In the genomic region with DNA sequence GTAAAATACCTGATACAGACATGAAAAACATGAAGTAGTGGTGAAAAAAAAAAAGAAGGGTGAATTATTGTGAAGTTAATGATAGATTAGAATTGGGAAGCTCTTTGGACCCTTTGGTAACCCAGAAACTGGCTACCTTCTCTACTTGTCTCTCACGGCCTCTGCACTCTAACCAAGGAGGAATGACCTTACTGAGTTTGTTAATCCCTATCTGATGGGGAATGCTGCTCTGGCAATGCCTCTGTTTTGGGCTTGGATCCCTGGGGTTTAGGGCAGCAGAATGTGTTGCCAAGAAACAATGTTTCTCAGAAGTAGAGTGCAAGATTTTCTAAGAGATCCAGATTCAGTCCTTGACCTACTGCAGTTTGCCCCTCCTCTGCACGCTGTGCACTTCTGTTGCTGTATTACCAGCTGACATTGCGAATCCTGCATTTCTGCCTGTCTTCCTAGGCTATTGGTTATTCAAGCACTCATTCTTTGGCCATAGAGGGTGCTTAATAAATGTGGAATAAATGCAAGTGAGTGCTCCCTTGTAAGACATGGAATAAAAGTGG, we compare ENCODE assay signal across 1 cellular context.
A peak's percentile ranks its signal among the peaks of the same experiment; 100 is the strongest.
TF ChIP-seq lines count a peak whose summit lies in the region.

No MANE protein-coding gene starts in this region.

TF ChIP-seq in HepG2, 621 proteins besides CTCF, POLR2A, EP300 and RAD21:
- no peak for TF ChIP-seq ZBTB21 (CRISPR knock-in tag; IDR thresholded peaks at IDR 0.05)
- TF ChIP-seq MAFF (IDR thresholded peaks at IDR 0.05; ENCODE audit: low read depth, low read length) = no peak
- no peak for TF ChIP-seq TAF1 (CRISPR knock-in tag; IDR thresholded peaks at IDR 0.05)
- no peak for TF ChIP-seq NRL (CRISPR knock-in tag; IDR thresholded peaks at IDR 0.05; ENCODE audit: borderline replicate concordance)
- TF ChIP-seq, protein P1, sequence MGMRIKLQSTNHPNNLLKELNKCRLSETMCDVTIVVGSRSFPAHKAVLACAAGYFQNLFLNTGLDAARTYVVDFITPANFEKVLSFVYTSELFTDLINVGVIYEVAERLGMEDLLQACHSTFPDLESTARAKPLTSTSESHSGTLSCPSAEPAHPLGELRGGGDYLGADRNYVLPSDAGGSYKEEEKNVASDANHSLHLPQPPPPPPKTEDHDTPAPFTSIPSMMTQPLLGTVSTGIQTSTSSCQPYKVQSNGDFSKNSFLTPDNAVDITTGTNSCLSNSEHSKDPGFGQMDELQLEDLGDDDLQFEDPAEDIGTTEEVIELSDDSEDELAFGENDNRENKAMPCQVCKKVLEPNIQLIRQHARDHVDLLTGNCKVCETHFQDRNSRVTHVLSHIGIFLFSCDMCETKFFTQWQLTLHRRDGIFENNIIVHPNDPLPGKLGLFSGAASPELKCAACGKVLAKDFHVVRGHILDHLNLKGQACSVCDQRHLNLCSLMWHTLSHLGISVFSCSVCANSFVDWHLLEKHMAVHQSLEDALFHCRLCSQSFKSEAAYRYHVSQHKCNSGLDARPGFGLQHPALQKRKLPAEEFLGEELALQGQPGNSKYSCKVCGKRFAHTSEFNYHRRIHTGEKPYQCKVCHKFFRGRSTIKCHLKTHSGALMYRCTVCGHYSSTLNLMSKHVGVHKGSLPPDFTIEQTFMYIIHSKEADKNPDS (CRISPR knock-in tag; IDR thresholded peaks at IDR 0.05) = no peak
- no peak for TF ChIP-seq CREM (IDR thresholded peaks at IDR 0.05)
- no peak for TF ChIP-seq CREM (CRISPR knock-in tag; IDR thresholded peaks at IDR 0.05)
- no peak for TF ChIP-seq HNF4G (IDR thresholded peaks at IDR 0.05; ENCODE audit: borderline replicate concordance, low read depth, low read length)
- TF ChIP-seq HNF4G (CRISPR knock-in tag; IDR thresholded peaks at IDR 0.05; ENCODE audit: borderline replicate concordance, low read depth) = no peak
- TF ChIP-seq HNF4A (CRISPR knock-in tag; IDR thresholded peaks at IDR 0.05) = 0 out of 2 replicates have a peak, but pooled peaks have one; percentile 13
- no peak for TF ChIP-seq ZNF317 (CRISPR knock-in tag; IDR thresholded peaks at IDR 0.05)
- no peak for TF ChIP-seq MYNN (CRISPR knock-in tag; IDR thresholded peaks at IDR 0.05; ENCODE audit: low read depth)
- TF ChIP-seq MAFK (conservative IDR thresholded peaks at IDR 0.05 in 1 of 2, IDR thresholded peaks at IDR 0.05 in 1 of 2; ENCODE audit: low read length in 2 of 2) = peak; percentile 28 to 45; a peak in 3 of 4 replicates
- TF ChIP-seq, protein P2, sequence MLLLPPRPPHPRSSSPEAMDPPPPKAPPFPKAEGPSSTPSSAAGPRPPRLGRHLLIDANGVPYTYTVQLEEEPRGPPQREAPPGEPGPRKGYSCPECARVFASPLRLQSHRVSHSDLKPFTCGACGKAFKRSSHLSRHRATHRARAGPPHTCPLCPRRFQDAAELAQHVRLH (CRISPR knock-in tag; IDR thresholded peaks at IDR 0.05; ENCODE audit: borderline replicate concordance, low read depth) = no peak
- no peak for TF ChIP-seq SAP130 (CRISPR knock-in tag; IDR thresholded peaks at IDR 0.05; ENCODE audit: low read depth)
- no peak for TF ChIP-seq ZNF451 (CRISPR knock-in tag; IDR thresholded peaks at IDR 0.05)
- TF ChIP-seq, protein P3, sequence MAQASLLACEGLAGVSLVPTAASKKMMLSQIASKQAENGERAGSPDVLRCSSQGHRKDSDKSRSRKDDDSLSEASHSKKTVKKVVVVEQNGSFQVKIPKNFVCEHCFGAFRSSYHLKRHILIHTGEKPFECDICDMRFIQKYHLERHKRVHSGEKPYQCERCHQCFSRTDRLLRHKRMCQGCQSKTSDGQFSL (CRISPR knock-in tag; IDR thresholded peaks at IDR 0.05) = no peak
- TF ChIP-seq ZBTB14 (CRISPR knock-in tag; IDR thresholded peaks at IDR 0.05) = no peak
- TF ChIP-seq, protein P4, sequence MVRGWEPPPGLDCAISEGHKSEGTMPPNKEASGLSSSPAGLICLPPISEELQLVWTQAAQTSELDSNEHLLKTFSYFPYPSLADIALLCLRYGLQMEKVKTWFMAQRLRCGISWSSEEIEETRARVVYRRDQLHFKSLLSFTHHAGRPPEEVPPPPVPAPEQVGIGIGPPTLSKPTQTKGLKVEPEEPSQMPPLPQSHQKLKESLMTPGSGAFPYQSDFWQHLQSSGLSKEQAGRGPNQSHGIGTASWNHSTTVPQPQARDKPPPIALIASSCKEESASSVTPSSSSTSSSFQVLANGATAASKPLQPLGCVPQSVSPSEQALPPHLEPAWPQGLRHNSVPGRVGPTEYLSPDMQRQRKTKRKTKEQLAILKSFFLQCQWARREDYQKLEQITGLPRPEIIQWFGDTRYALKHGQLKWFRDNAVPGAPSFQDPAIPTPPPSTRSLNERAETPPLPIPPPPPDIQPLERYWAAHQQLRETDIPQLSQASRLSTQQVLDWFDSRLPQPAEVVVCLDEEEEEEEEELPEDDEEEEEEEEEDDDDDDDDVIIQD (CRISPR knock-in tag; IDR thresholded peaks at IDR 0.05; ENCODE audit: low read depth) = no peak
